12 cellular contexts compared by ENCODE assay signal in the genomic region with DNA sequence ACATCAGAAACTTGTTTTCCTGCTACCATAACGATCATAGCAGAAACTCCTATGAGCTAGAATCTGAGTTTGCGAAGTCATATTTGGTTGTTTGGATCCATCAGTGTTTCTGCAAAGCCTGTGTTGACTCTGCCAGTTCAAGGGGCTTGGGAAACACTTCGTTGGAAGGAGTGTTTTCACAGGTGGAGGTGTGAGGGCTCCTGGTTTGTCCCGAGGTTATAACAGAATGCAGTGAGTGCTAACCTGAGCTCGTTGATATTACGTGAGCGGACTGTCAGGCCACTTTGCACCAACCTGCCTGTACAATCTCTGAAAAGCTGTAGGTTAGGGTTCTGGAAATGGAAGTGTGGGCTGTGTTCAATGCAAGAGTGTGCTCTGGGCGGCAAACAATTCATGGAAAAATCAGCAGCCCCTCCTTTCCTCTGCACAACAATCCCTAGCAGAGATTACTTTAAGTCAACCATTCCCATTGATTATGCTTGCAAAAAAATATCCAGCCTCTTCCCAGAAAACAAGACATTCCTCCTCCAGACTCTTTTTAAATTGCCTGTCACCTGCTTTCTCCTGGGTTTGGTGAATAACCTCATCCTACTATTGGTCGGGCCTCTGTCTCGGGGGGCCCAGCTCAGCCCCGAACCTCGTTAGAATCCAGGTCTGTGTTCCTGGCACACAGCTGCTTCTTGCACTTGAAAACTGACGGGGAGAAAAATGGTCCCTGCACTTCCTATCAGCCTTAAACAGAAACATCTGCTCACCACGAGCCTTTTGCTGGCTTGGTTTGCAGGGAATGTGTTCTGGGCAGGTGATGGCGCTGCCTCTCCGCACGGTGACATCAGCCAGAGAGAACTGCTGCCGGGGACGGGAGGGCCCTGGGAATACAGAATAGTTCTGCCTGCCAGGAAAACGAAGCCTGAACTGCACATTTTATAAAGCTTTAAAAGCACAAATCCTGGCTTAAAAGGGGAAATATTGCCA.
A peak's percentile ranks its signal among the peaks of the same experiment; 100 is the strongest.
DNase-seq lines count a peak whose midpoint lies in the region; ATAC-seq, FAIRE-seq and TF ChIP-seq lines count a peak whose summit lies in the region.
"Had no signal": no experiment of that assay in that cellular context is flagged by ENCODE, and none has a peak within 500 bp of the region (broad histone marks: within the 10 kb centered on the region; RNA-seq: fewer than 3 reads in every experiment).

No MANE protein-coding gene starts in this region.

- peak; percentile 27 to 30; a peak in 2 of 5 replicates for TF ChIP-seq RAD21 in A549 (conservative IDR thresholded peaks at IDR 0.05 in 1 of 2, IDR thresholded peaks at IDR 0.05 in 1 of 2)

- no peaks in the 10 kb centered on the region for H3K9me3 ChIP-seq in A549

- FAIRE-seq in A549 (lab: Jason Lieb, UNC): no peak

- no peak for TF ChIP-seq POLR2A in A549 (IDR thresholded peaks at IDR 0.05; ENCODE audit: low read length)

- no peaks in the 10 kb centered on the region for H3K4me1 ChIP-seq in A549

- no peak; the same call in 2 of the 3 replicates for TF ChIP-seq CTCF in A549 (IDR thresholded peaks at IDR 0.05)
- TF ChIP-seq CTCF in GM10248 (IDR thresholded peaks at IDR 0.05; ENCODE audit: control extremely low read depth, extremely low read depth, low read depth, missing control alignments): no peak

- POLR2A ChIA-PET in A549 (lab: Yijun Ruan, JAX): no interaction called here
- POLR2A ChIA-PET in GM10248 (lab: Yijun Ruan, JAX): no interaction called here

- H3K4me3 ChIP-seq in A549: no peak overlapping the region

- ATAC-seq in A549 (peak in 1 of 2 experiments; percentile 50; a peak in 2 of 6 replicates), GM21423 (IDR thresholded peaks at IDR 0.05; ENCODE audit: unreplicated experiment) (no peak)
- ATAC-seq: T-helper 17 cell had no signal

- no peak for TF ChIP-seq EP300 in A549 (IDR thresholded peaks at IDR 0.05)

- H3K4me2 ChIP-seq in A549: 0 out of 3 replicates have a peak overlapping the region, but pooled peaks have one; percentile 22

- H3K27ac ChIP-seq in A549: no peak overlapping the region
- H3K27ac ChIP-seq: epithelial cell of prostate had no signal

- CTCF ChIA-PET in A549 (lab: Yijun Ruan, JAX) (interaction anchor here (0.6 to 0.7 kb wide), 3 partner anchors 19 to 909 kb away, joined by 3 read pairs; no protein-coding TSS in a partner anchor), GM10248 (lab: Yijun Ruan, JAX) (no interaction called here)

- DNase-seq in A549 (ENCODE audit: low read depth in 1 of 2, low spot score in 1 of 2) (peak in 1 of 2 experiments; percentile 5), HuH-7 (ENCODE audit: low spot score) (peak; percentile 23), RPMI8226 (peak; percentile 54), iPS-NIHi7 (ENCODE audit: extremely low spot score) (peak; percentile 49), GM10248 (ENCODE audit: extremely low spot score) (no peak), cortex of kidney (lab: John Stamatoyannopoulos, UW) (no peak), COLO829 (ENCODE audit: low spot score) (no peak)
- DNase-seq: CD4-positive, CD25-positive, alpha-beta regulatory T cell; NCI-H446 treated with DMSO at 0.1 percent for 48 hours; T-helper 17 cell had no signal

- WGBS in A549 (ENCODE audit: missing lambda C conversion rate): 25% methylated on average over 20 of the region's 20 CpGs

TF ChIP-seq in A549, 52 proteins besides CTCF, POLR2A, EP300 and RAD21:
- no peak for TF ChIP-seq NPAS2 (CRISPR knock-in tag; IDR thresholded peaks at IDR 0.05; ENCODE audit: borderline replicate concordance)
- no peak for TF ChIP-seq HOXB13 (CRISPR knock-in tag; IDR thresholded peaks at IDR 0.05; ENCODE audit: low read depth)
- TF ChIP-seq HDAC2 (IDR thresholded peaks at IDR 0.05): no peak
- TF ChIP-seq ESRRA (IDR thresholded peaks at IDR 0.05; ENCODE audit: borderline replicate concordance, low read length): no peak
- TF ChIP-seq JUNB (IDR thresholded peaks at IDR 0.05): no peak
- no peak for TF ChIP-seq JUN (IDR thresholded peaks at IDR 0.05)
- no peak for TF ChIP-seq RFX5 (IDR thresholded peaks at IDR 0.05)
- TF ChIP-seq, protein P1, sequence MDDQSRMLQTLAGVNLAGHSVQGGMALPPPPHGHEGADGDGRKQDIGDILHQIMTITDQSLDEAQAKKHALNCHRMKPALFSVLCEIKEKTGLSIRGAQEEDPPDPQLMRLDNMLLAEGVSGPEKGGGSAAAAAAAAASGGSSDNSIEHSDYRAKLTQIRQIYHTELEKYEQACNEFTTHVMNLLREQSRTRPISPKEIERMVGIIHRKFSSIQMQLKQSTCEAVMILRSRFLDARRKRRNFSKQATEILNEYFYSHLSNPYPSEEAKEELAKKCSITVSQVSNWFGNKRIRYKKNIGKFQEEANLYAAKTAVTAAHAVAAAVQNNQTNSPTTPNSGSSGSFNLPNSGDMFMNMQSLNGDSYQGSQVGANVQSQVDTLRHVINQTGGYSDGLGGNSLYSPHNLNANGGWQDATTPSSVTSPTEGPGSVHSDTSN (IDR thresholded peaks at IDR 0.05): no peak
- no peak for TF ChIP-seq ZSCAN20 (CRISPR knock-in tag; IDR thresholded peaks at IDR 0.05)
- TF ChIP-seq, protein P2, sequence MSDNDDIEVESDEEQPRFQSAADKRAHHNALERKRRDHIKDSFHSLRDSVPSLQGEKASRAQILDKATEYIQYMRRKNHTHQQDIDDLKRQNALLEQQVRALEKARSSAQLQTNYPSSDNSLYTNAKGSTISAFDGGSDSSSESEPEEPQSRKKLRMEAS (IDR thresholded peaks at IDR 0.05): no peak
- no peak for TF ChIP-seq FOSB (CRISPR knock-in tag; IDR thresholded peaks at IDR 0.05)
- TF ChIP-seq SMC3 (IDR thresholded peaks at IDR 0.05): no peak
- no peak for TF ChIP-seq KDM5A (IDR thresholded peaks at IDR 0.05)
- TF ChIP-seq EHMT2 (IDR thresholded peaks at IDR 0.05; ENCODE audit: low read depth): no peak
- no peak for TF ChIP-seq NFE2L2 (conservative IDR thresholded peaks at IDR 0.05; ENCODE audit: low read length)
- TF ChIP-seq, protein P3, sequence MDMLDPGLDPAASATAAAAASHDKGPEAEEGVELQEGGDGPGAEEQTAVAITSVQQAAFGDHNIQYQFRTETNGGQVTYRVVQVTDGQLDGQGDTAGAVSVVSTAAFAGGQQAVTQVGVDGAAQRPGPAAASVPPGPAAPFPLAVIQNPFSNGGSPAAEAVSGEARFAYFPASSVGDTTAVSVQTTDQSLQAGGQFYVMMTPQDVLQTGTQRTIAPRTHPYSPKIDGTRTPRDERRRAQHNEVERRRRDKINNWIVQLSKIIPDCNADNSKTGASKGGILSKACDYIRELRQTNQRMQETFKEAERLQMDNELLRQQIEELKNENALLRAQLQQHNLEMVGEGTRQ (IDR thresholded peaks at IDR 0.05): no peak
- no peak for TF ChIP-seq FOSL2 (IDR thresholded peaks at IDR 0.05)
- no peak for TF ChIP-seq FOSL2 (CRISPR knock-in tag; IDR thresholded peaks at IDR 0.05)
- TF ChIP-seq, protein P4, sequence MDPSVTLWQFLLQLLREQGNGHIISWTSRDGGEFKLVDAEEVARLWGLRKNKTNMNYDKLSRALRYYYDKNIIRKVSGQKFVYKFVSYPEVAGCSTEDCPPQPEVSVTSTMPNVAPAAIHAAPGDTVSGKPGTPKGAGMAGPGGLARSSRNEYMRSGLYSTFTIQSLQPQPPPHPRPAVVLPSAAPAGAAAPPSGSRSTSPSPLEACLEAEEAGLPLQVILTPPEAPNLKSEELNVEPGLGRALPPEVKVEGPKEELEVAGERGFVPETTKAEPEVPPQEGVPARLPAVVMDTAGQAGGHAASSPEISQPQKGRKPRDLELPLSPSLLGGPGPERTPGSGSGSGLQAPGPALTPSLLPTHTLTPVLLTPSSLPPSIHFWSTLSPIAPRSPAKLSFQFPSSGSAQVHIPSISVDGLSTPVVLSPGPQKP (IDR thresholded peaks at IDR 0.05; ENCODE audit: low read depth, low read length): no peak

Comparison
In these comparisons a context has a peak if more than half of its experiments do, and no peak if none do; other contexts are left out.
1. DNase-seq: peak in HuH-7 (single experiment), RPMI8226 (single experiment) and iPS-NIHi7 (single experiment); none in GM10248 (single experiment), cortex of kidney (single experiment) and COLO829 (single experiment).